8 cellular contexts compared by ENCODE assay signal in the genomic region with DNA sequence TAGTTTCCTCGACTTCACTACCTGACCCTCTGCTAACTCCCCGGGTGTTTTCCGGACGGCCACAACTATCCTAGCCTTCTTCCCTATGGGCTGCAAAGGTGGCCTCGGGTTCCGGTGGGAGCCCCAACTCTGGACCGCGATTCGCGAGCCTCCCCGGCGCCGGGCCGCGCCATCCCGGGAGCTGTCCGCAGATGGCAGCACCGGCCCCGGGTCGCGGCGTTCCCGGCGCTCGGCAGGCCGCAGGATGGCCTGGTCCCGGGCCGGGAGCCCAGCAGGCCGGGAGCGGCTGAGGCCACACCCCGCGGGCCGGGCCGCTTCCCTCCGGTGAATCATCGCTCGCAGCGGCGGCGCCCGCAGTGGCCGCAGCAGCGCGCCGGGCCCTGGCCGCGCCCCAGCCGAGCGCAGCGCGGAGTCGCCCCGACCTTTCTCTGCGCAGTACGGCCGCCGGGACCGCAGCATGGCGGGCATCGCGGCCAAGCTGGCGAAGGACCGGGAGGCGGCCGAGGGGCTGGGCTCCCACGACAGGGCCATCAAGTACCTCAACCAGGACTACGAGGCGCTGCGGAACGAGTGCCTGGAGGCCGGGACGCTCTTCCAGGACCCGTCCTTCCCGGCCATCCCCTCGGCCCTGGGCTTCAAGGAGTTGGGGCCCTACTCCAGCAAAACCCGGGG. TPM values are rescaled to one million over a fixed set of nuclear protein-coding genes. Genes with fewer than 3 reads are reported as not detected.
DNase-seq lines count a peak whose midpoint lies in the region; ATAC-seq, FAIRE-seq and TF ChIP-seq lines count a peak whose summit lies in the region.

A gene (plus strand): TSS at position 356 of the 672 bp plus-strand sequence. CDS start 102 bp downstream, at position 458.

- TF ChIP-seq CTCF in Peyer's patch (IDR thresholded peaks at IDR 0.05) (peak; percentile 27 to 95 (median 74)), fibroblast of the aortic adventitia (IDR thresholded peaks at IDR 0.05; ENCODE audit: insufficient read depth, low read length) (peak; percentile 58)

- H3K4me3 Mint-ChIP-seq in CD4-positive, alpha-beta memory T cell, result peak within 1 kb of the TSS; percentile 86 to 95 (median 88)
- H3K4me3 Mint-ChIP-seq in naive thymus-derived CD4-positive, alpha-beta T cell, result peak within 1 kb of the TSS; percentile 70 to 93 (median 84)

- peak; percentile 54 to 67 (median 62) for DNase-seq in CD4-positive, alpha-beta memory T cell
- peak; percentile 60 for DNase-seq in GM19239 (ENCODE audit: insufficient read length, low spot score)
- DNase-seq in Peyer's patch, result peak; percentile 56 to 91 (median 88)
- DNase-seq in activated effector memory CD4-positive, alpha-beta T cell treated with anti-CD3 and anti-CD28 coated beads, Interleukin-2, amount 50 U/mL, for 16 hours, result peak; percentile 86
- peak; percentile 82 for DNase-seq in fibroblast of the aortic adventitia (ENCODE audit: low read depth)
- peak; percentile 29 to 78 (median 51) for DNase-seq in naive thymus-derived CD4-positive, alpha-beta T cell

- H3K27ac Mint-ChIP-seq in CD4-positive, alpha-beta memory T cell, result peak within 1 kb of the TSS; percentile 91 to 98 (median 94)
- peak within 1 kb of the TSS; percentile 82 to 93 (median 88) for H3K27ac Mint-ChIP-seq in naive thymus-derived CD4-positive, alpha-beta T cell

- peaks cover 61% of the 10 kb centered on the region for H3K4me1 ChIP-seq in CD4-positive, alpha-beta memory T cell (ENCODE audit: insufficient read depth, low read length)
- H3K4me1 ChIP-seq in Peyer's patch, result peaks cover 0 to 49% (median 25%) of the 10 kb centered on the region in 4 donors
- H3K4me1 ChIP-seq in naive thymus-derived CD4-positive, alpha-beta T cell (ENCODE audit: control insufficient read depth in 2 of 2, insufficient read depth in 2 of 2, low read length in 2 of 2), result peaks cover 48 to 53% of the 10 kb centered on the region in 2 donors

- H3K4me1 Mint-ChIP-seq in CD4-positive, alpha-beta memory T cell, result peaks cover 50 to 75% (median 58%) of the 10 kb centered on the region in 4 donors
- H3K4me1 Mint-ChIP-seq in naive thymus-derived CD4-positive, alpha-beta T cell, result peaks cover 52 to 69% (median 63%) of the 10 kb centered on the region in 7 donors

- H3K27me3 ChIP-seq in CD4-positive, alpha-beta memory T cell (ENCODE audit: insufficient read depth, low read length), result no peaks in the 10 kb centered on the region
- no peaks in the 10 kb centered on the region for H3K27me3 ChIP-seq in Peyer's patch
- H3K27me3 ChIP-seq in naive thymus-derived CD4-positive, alpha-beta T cell (ENCODE audit: control insufficient read depth in 2 of 2, insufficient read depth in 2 of 2, low read length in 2 of 2), result no peaks in the 10 kb centered on the region

- peak; percentile 27 to 97 for TF ChIP-seq POLR2A in Peyer's patch (IDR thresholded peaks at IDR 0.05)

- H3K9me3 Mint-ChIP-seq in CD4-positive, alpha-beta memory T cell, result no peaks in the 10 kb centered on the region
- H3K9me3 Mint-ChIP-seq in naive thymus-derived CD4-positive, alpha-beta T cell, result no peaks in the 10 kb centered on the region

- CTCF ChIA-PET in CD4-positive, alpha-beta memory T cell (lab: Charles Lee; ENCODE audit: partially characterized antibody), result interaction anchor here (0.8 to 5.2 kb wide), 13 partner anchors 9 to 134 kb away, joined by 3 to 100 read pairs (median 5); no protein-coding TSS in a partner anchor
- CTCF ChIA-PET in naive thymus-derived CD4-positive, alpha-beta T cell (lab: Charles Lee), result interaction anchor here (0.7 to 4.5 kb wide), 5 partner anchors 13 to 40 kb away, joined by 3 to 39 read pairs (median 8); no protein-coding TSS in a partner anchor

- peak within 1 kb of the TSS; percentile 79 for H3K27ac ChIP-seq in CD4-positive, alpha-beta memory T cell (ENCODE audit: low read depth, low read length)
- H3K27ac ChIP-seq in Peyer's patch (peak within 1 kb of the TSS; percentile 83 to 100 (median 96)), temporal lobe (ENCODE audit: low read depth, low read length) (peak within 1 kb of the TSS; percentile 86)
- peak within 1 kb of the TSS; percentile 83 for H3K27ac ChIP-seq in naive thymus-derived CD4-positive, alpha-beta T cell (ENCODE audit: low read depth, low read length)

- peaks cover 8 to 13% of the 10 kb centered on the region in 2 donors for H3K36me3 Mint-ChIP-seq in CD4-positive, alpha-beta memory T cell
- H3K36me3 Mint-ChIP-seq in naive thymus-derived CD4-positive, alpha-beta T cell, result peaks cover 0 to 30% (median 5%) of the 10 kb centered on the region in 5 donors

- no peaks in the 10 kb centered on the region for H3K9me3 ChIP-seq in CD4-positive, alpha-beta memory T cell (ENCODE audit: control insufficient read depth in 1 of 2, low read length in 2 of 2)
- H3K9me3 ChIP-seq in Peyer's patch, result peaks cover 0 to 5% (median 0%) of the 10 kb centered on the region in 4 donors
- no peaks in the 10 kb centered on the region for H3K9me3 ChIP-seq in naive thymus-derived CD4-positive, alpha-beta T cell (ENCODE audit: control insufficient read depth in 2 of 3, low read length in 3 of 3)

- peak; percentile 64 for ATAC-seq in HG03354 (IDR thresholded peaks at IDR 0.05; ENCODE audit: poor library complexity, severe bottlenecking, unreplicated experiment)
- peak; percentile 78 for ATAC-seq in naive thymus-derived CD4-positive, alpha-beta T cell

- POLR2A ChIA-PET in CD4-positive, alpha-beta memory T cell (lab: Charles Lee; ENCODE audit: partially characterized antibody), result interaction anchor here (0.7 to 4.7 kb wide), 16 partner anchors 9 to 999 kb away, joined by 3 to 71 read pairs (median 4); a partner anchor contains a TSS
- POLR2A ChIA-PET in naive thymus-derived CD4-positive, alpha-beta T cell (lab: Charles Lee), result interaction anchor here (0.8 to 1.9 kb wide), 4 partner anchors 9 to 44 kb away, joined by 3 to 12 read pairs (median 4); no protein-coding TSS in a partner anchor

- no peak for FAIRE-seq in GM19239 (lab: Jason Lieb, UNC)

- no peaks in the 10 kb centered on the region for H3K36me3 ChIP-seq in CD4-positive, alpha-beta memory T cell (ENCODE audit: insufficient read depth, low read length)
- H3K36me3 ChIP-seq in Peyer's patch, result peaks cover 0 to under 1% (median 0%) of the 10 kb centered on the region in 3 donors
- H3K36me3 ChIP-seq in naive thymus-derived CD4-positive, alpha-beta T cell (ENCODE audit: control insufficient read depth in 2 of 3, insufficient read depth in 3 of 3, low read length in 3 of 3), result no peaks in the 10 kb centered on the region

- no peaks in the 10 kb centered on the region for H3K27me3 Mint-ChIP-seq in CD4-positive, alpha-beta memory T cell
- peaks cover 0 to 8% (median 0%) of the 10 kb centered on the region in 5 donors for H3K27me3 Mint-ChIP-seq in naive thymus-derived CD4-positive, alpha-beta T cell

- peak within 1 kb of the TSS; percentile 53 to 74 for H3K4me3 ChIP-seq in CD4-positive, alpha-beta memory T cell (ENCODE audit: low read length in 2 of 2)
- H3K4me3 ChIP-seq in Peyer's patch, result peak within 1 kb of the TSS; percentile 76 to 95 (median 88)
- H3K4me3 ChIP-seq in fibroblast of the aortic adventitia (ENCODE audit: low read depth, low read length), result peak within 1 kb of the TSS; percentile 93
- peak within 1 kb of the TSS; percentile 61 for H3K4me3 ChIP-seq in naive thymus-derived CD4-positive, alpha-beta T cell (ENCODE audit: low read length)

- intact Hi-C loops in CD4-positive, alpha-beta memory T cell (cut with micrococcal nuclease), result loop anchor here (1.0 to 5.0 kb wide), 3 partner anchors 14 to 135 kb away; a partner anchor contains a TSS
- intact Hi-C loops in naive thymus-derived CD4-positive, alpha-beta T cell (cut with micrococcal nuclease), result loop anchor here (1.0 to 10.0 kb wide), 6 partner anchors 37 to 1968 kb away; a partner anchor contains a TSS

RNA-seq across cellular contexts. Expression of the gene that starts here (rescaled TPM):
- 100 to 1,000 TPM; 178 to 180 TPM for total RNA-seq in CD4-positive, alpha-beta memory T cell
- 100 to 1,000 TPM; 146 to 231 TPM for polyA plus RNA-seq in CD4-positive, alpha-beta memory T cell
- 100 to 1,000 TPM; 143 to 276 (median 202) TPM for total RNA-seq in Peyer's patch
- 456 and 481 TPM in 2 replicates for total RNA-seq in fibroblast of the aortic adventitia (ENCODE audit: low replicate concordance)
- total RNA-seq in naive thymus-derived CD4-positive, alpha-beta T cell, result 100 to 1,000 TPM in 3 of 5 experiments, 10 to 100 TPM in 2; 86.1 to 195 (median 117) TPM
- 10 to 100 TPM; 57.6 to 96.2 TPM for polyA plus RNA-seq in naive thymus-derived CD4-positive, alpha-beta T cell
- total RNA-seq in temporal lobe, result 42.0 TPM

Comparison
In these comparisons a context has a peak if more than half of its experiments do, and no peak if none do; other contexts are left out.
1. Peak in every context shown above with its lines: DNase-seq, ATAC-seq, H3K4me3 ChIP-seq and H3K27ac ChIP-seq.